In genomic region chr5:136018814-136019777, GRCh38 we compare ENCODE assay signal across 7 cellular contexts. TPM values are rescaled to one million over a fixed set of nuclear protein-coding genes. Genes with fewer than 3 reads are reported as not detected.
DNase-seq lines count a peak whose midpoint lies in the region; ATAC-seq and TF ChIP-seq lines count a peak whose summit lies in the region.

No MANE protein-coding gene starts in this region.

- H3K4me3 ChIP-seq in right lobe of liver = no peak overlapping the region
- H3K4me3 ChIP-seq in upper lobe of right lung = no peak overlapping the region

- intact Hi-C loops in right lobe of liver (cut with DNase I) = no loop called here
- intact Hi-C loops in upper lobe of right lung (cut with DNase I) = no loop called here

- peak; percentile 79 to 92 (median 91) for ATAC-seq in right lobe of liver
- ATAC-seq in upper lobe of right lung = peak; percentile 19
- ATAC-seq in HG03097 (IDR thresholded peaks at IDR 0.05; ENCODE audit: low FRiP score, unreplicated experiment) = no peak
- ATAC-seq in GM18873 (IDR thresholded peaks at IDR 0.05; ENCODE audit: low FRiP score, unreplicated experiment) = no peak

- TF ChIP-seq CTCF in right lobe of liver (IDR thresholded peaks at IDR 0.05) (peak; percentile 17 to 31 (median 26)), upper lobe of right lung (IDR thresholded peaks at IDR 0.05) (no peak)

- H3K9me3 ChIP-seq in right lobe of liver (no peaks in the 10 kb centered on the region), upper lobe of right lung (no peaks in the 10 kb centered on the region)

- peak; percentile 95 for DNase-seq in LHCN-M2 (ENCODE audit: low read depth)
- peak; percentile 97 for DNase-seq in brain pericyte (ENCODE audit: low read depth, low spot score)
- DNase-seq in right lobe of liver = peak; percentile 62 to 89 (median 79)
- DNase-seq in upper lobe of right lung = no peak
- no peak for DNase-seq in NCI-H1930 (lab: John Stamatoyannopoulos, UW)

- 22% methylated on average over 11 of the region's 11 CpGs for WGBS in right lobe of liver (ENCODE audit: insufficient coverage, low coverage, low lambda C conversion rate, missing lambda C conversion rate)

- H3K4me1 ChIP-seq in right lobe of liver = peaks cover 0 to 35% (median 16%) of the 10 kb centered on the region in 4 donors
- H3K4me1 ChIP-seq in upper lobe of right lung = peaks cover 34% of the 10 kb centered on the region

- peak overlapping the region; percentile 83 to 90 (median 88) for H3K27ac ChIP-seq in right lobe of liver
- H3K27ac ChIP-seq in upper lobe of right lung = no peak overlapping the region

- H3K27me3 ChIP-seq in right lobe of liver (no peaks in the 10 kb centered on the region), upper lobe of right lung (no peaks in the 10 kb centered on the region)

- no peaks in the 10 kb centered on the region for H3K36me3 ChIP-seq in right lobe of liver
- no peaks in the 10 kb centered on the region for H3K36me3 ChIP-seq in upper lobe of right lung

- peak; percentile 10 for TF ChIP-seq POLR2A in right lobe of liver (IDR thresholded peaks at IDR 0.05)

RNA-seq across cellular contexts. Expression of gene TGFBI, which starts 9.7 kb away (rescaled TPM):
- 2,144 and 3,512 TPM in 2 replicates for total RNA-seq in LHCN-M2 (2014; rRNA removed)
- 1,513 TPM for polyA plus RNA-seq in LHCN-M2 (2012)
- 100 to 1,000 TPM in 3 of 6 experiments, 10 to 100 TPM in 3; 30.7 to 143 (median 87.2) TPM for total RNA-seq in right lobe of liver
- 96.7 TPM for total RNA-seq in upper lobe of right lung

Comparison
In these comparisons a context has a peak if more than half of its experiments do, and no peak if none do; other contexts are left out.
1. DNase-seq: peak in LHCN-M2 (single experiment), brain pericyte (single experiment) and right lobe of liver (3 of 3); none in upper lobe of right lung (single experiment) and NCI-H1930 (0 of 2).
2. ATAC-seq: peak in right lobe of liver (4 of 4) and upper lobe of right lung (single experiment); none in HG03097 (single experiment) and GM18873 (single experiment).
3. RNA of gene TGFBI, which starts 9.7 kb away (total RNA-seq): 2,144 to 3,512 TPM in LHCN-M2; 30.7 to 143 TPM in right lobe of liver and 96.7 TPM in upper lobe of right lung (single experiment); every median in the first group is over 10 times any median in the second.